ENCODE assay signal across 15 cellular contexts in genomic region chr17:65892912-65893377, GRCh38.
DNase-seq lines count a peak whose midpoint lies in the region; ATAC-seq, FAIRE-seq and TF ChIP-seq lines count a peak whose summit lies in the region.
"Had no signal": no experiment of that assay in that cellular context is flagged by ENCODE, and none has a peak within 500 bp of the region (broad histone marks: within the 10 kb centered on the region; RNA-seq: fewer than 3 reads in every experiment).

No MANE protein-coding gene starts in this region.

- H3K9ac ChIP-seq in GM12878 (ENCODE audit: control insufficient read depth, insufficient read depth, low read length) = no peak overlapping the region

- ATAC-seq in GM18517 (IDR thresholded peaks at IDR 0.05; ENCODE audit: unreplicated experiment) (peak; percentile 67), GM21447 (IDR thresholded peaks at IDR 0.05; ENCODE audit: unreplicated experiment) (peak; percentile 64), HG03103 (IDR thresholded peaks at IDR 0.05; ENCODE audit: low read depth, unreplicated experiment) (peak; percentile 54), GM12878 (peak; percentile 93), GM19397 (IDR thresholded peaks at IDR 0.05; ENCODE audit: unreplicated experiment) (no peak)

- TF ChIP-seq RAD21 in GM12878 (IDR thresholded peaks at IDR 0.05; ENCODE audit: insufficient read depth, low read depth, low read length) = no peak

- CTCF ChIA-PET in GM12878 (lab: Yijun Ruan, JAX) = interaction anchor here (0.8 to 1.0 kb wide), 3 partner anchors 12 to 74 kb away, joined by 3 read pairs; no protein-coding TSS in a partner anchor

- no peaks in the 10 kb centered on the region for H3K27me3 ChIP-seq in GM12878 (replicated peaks in 1 of 2; ENCODE audit: control insufficient read depth in 2 of 2, insufficient read depth in 2 of 2, low read length in 1 of 2)
- H3K27me3 ChIP-seq: right atrium auricular region had no signal

- H2AFZ ChIP-seq in GM12878 (ENCODE audit: control insufficient read depth, low read depth, low read length) = peak overlapping the region; percentile 90

- no peaks in the 10 kb centered on the region for H3K79me2 ChIP-seq in GM12878 (ENCODE audit: control insufficient read depth, insufficient read depth, low read length)

- no TSS peak for BruUV-seq in GM12878 (replicated peaks; lab: Mats Ljungman, UMichigan)

- RAD21 ChIA-PET in GM12878 (lab: Charles Lee; ENCODE audit: unreplicated experiment) = no interaction called here

- TF ChIP-seq EP300 in GM12878 (IDR thresholded peaks at IDR 0.05; ENCODE audit: borderline replicate concordance in 1 of 2, control insufficient read depth in 1 of 2, low read depth in 2 of 2, low read length in 2 of 2) = 0 out of 4 replicates have a peak, but pooled peaks of 1 of the 2 experiments have one; percentile 35

- no peaks in the 10 kb centered on the region for H4K20me1 ChIP-seq in GM12878 (ENCODE audit: control insufficient read depth, insufficient read depth)

- POLR2A ChIA-PET in GM12878 (lab: Charles Lee) = no interaction called here

- in situ Hi-C loops in GM12878 (cut with MboI) = no loop called here

- H3K4me2 ChIP-seq in GM12878 (ENCODE audit: control insufficient read depth, insufficient read depth) = peak overlapping the region; percentile 62

- DNase-seq in GM12878 (ENCODE audit: low read depth, low spot score) (peak; percentile 42), NCI-H526 treated with DMSO at 0.1 percent for 48 hours (lab: John Stamatoyannopoulos, UW) (no peak), GM03348 (ENCODE audit: low spot score) (no peak), COR-L47 (lab: John Stamatoyannopoulos, UW) (no peak)
- DNase-seq: activated B cell treated with CpG ODN at 0.5 μM for 24 hours; activated effector memory CD4-positive, alpha-beta T cell treated with anti-CD3 and anti-CD28 coated beads, Interleukin-2, amount 50 U/mL, for 16 hours; cerebellar nuclear complex; Kasumi-1; kidney glomerular epithelial cell; NCI-H1436 had no signal

- peaks cover 6% of the 10 kb centered on the region; the same call in 1 of the 2 replicates for H3K4me1 ChIP-seq in GM12878 (ENCODE audit: control insufficient read depth, insufficient read depth, low read length)
- H3K4me1 ChIP-seq: right atrium auricular region had no signal

- SMC1A ChIA-PET in GM12878 (lab: Charles Lee; ENCODE audit: uncharacterized antibody, unreplicated experiment) = interaction anchor here (0.9 to 1.1 kb wide), 2 partner anchors 11 to 19 kb away, joined by 3 read pairs; no protein-coding TSS in a partner anchor

- 0 out of 2 replicates have a peak overlapping the region, but pooled peaks have one; percentile 46 for H3K27ac ChIP-seq in GM12878 (ENCODE audit: control insufficient read depth, insufficient read depth)
- H3K27ac ChIP-seq: right atrium auricular region had no signal

- H3K9me3 ChIP-seq in GM12878 (replicated peaks; ENCODE audit: control insufficient read depth, insufficient read depth, low read length) = no peaks in the 10 kb centered on the region
- H3K9me3 ChIP-seq: right atrium auricular region had no signal

- TF ChIP-seq CTCF in GM12878 (IDR thresholded peaks at IDR 0.05 in 2 of 3, conservative IDR thresholded peaks at IDR 0.05 in 1 of 3; ENCODE audit: control insufficient read depth in 2 of 3, extremely low read depth in 1 of 3, insufficient read depth in 1 of 3, low read depth in 3 of 3, low read length in 3 of 3) = no peak

- TF ChIP-seq POLR2A in GM12878 (IDR thresholded peaks at IDR 0.05; ENCODE audit: low read depth, low read length) = no peak

- intact Hi-C loops in GM12878 (cut with micrococcal nuclease; ENCODE audit: unreplicated experiment) = no loop called here

- H3K4me3 ChIP-seq in GM12878 = no peak overlapping the region; the same call in 1 of the 2 replicates
- H3K4me3 ChIP-seq: right atrium auricular region had no signal

- no peaks in the 10 kb centered on the region for H3K36me3 ChIP-seq in GM12878 (ENCODE audit: control insufficient read depth in 2 of 2, insufficient read depth in 2 of 2, low read length in 1 of 2)
- H3K36me3 ChIP-seq: right atrium auricular region had no signal

- under 1% methylated on average over 5 of the region's 5 CpGs for WGBS in GM12878 (ENCODE audit: insufficient coverage, insufficient replicate concordance, low lambda C conversion rate, missing lambda C conversion rate)

- FAIRE-seq in GM12878 (lab: Jason Lieb, UNC) = no peak

TF ChIP-seq in GM12878, 131 proteins besides CTCF, POLR2A, EP300 and RAD21 (continues in another document):
- TF ChIP-seq IKZF1 (conservative IDR thresholded peaks at IDR 0.05) = peak; percentile 64
- peak; percentile 83 for TF ChIP-seq DPF2 (IDR thresholded peaks at IDR 0.05)
- TF ChIP-seq SRF (IDR thresholded peaks at IDR 0.05; ENCODE audit: low read depth in 2 of 2, low read length in 2 of 2) = no peak
- no peak for TF ChIP-seq PAX8 (IDR thresholded peaks at IDR 0.05)
- TF ChIP-seq CUX1 (IDR thresholded peaks at IDR 0.05; ENCODE audit: insufficient replicate concordance, low read depth, low read length) = no peak
- TF ChIP-seq RELB (IDR thresholded peaks at IDR 0.05; ENCODE audit: low read depth) = peak; percentile 86
- TF ChIP-seq HCFC1 (IDR thresholded peaks at IDR 0.05; ENCODE audit: low read length) = no peak
- no peak for TF ChIP-seq ELK1 (IDR thresholded peaks at IDR 0.05; ENCODE audit: low read depth, low read length)
- 0 out of 4 replicates have a peak, but pooled peaks of 1 of the 2 experiments have one; percentile 49 for TF ChIP-seq ETV6 (conservative IDR thresholded peaks at IDR 0.05 in 1 of 2, IDR thresholded peaks at IDR 0.05 in 1 of 2; ENCODE audit: borderline replicate concordance in 1 of 2, low read depth in 1 of 2)
